Comparison of ENCODE assay signal across 20 cellular contexts in genomic region chr7:151790826-151791379, GRCh38.
A peak's percentile ranks its signal among the peaks of the same experiment; 100 is the strongest.
DNase-seq lines count a peak whose midpoint lies in the region; ATAC-seq and TF ChIP-seq lines count a peak whose summit lies in the region.
"Had no signal": no experiment of that assay in that cellular context is flagged by ENCODE, and none has a peak within 500 bp of the region (broad histone marks: within the 10 kb centered on the region; RNA-seq: fewer than 3 reads in every experiment).

No MANE protein-coding gene starts in this region.

- H3K36me3 ChIP-seq in endodermal cell (ENCODE audit: control insufficient read depth, insufficient read depth, low read length) (no peaks in the 10 kb centered on the region), neuronal stem cell (replicated peaks in 1 of 2; ENCODE audit: control insufficient read depth in 2 of 2, insufficient read depth in 2 of 2, low read length in 2 of 2) (no peaks in the 10 kb centered on the region)
- H3K36me3 ChIP-seq: BE2C, HAP-1 had no signal

- no peak overlapping the region for H3K4me3 ChIP-seq in endodermal cell (ENCODE audit: low read length)
- no peak overlapping the region for H3K4me3 ChIP-seq in neuronal stem cell (ENCODE audit: low read length in 2 of 2)
- H3K4me3 ChIP-seq: HAP-1, K562 had no signal

- no peak overlapping the region for H3K4me3 Mint-ChIP-seq in endodermal cell
- H3K4me3 Mint-ChIP-seq: CD4-positive, alpha-beta memory T cell had no signal

- H3K18ac ChIP-seq in neuronal stem cell (ENCODE audit: low read length) = peak overlapping the region; percentile 77

- H3K27ac Mint-ChIP-seq in endodermal cell = no peak overlapping the region

- H3K14ac ChIP-seq in neuronal stem cell (ENCODE audit: low read length) = no peak overlapping the region

- H3K27me3 ChIP-seq in endodermal cell (ENCODE audit: control insufficient read depth, insufficient read depth, low read length, poor library complexity, severe bottlenecking) (no peaks in the 10 kb centered on the region), neuronal stem cell (ENCODE audit: control insufficient read depth in 3 of 3, insufficient read depth in 3 of 3, low read depth in 1 of 3, low read length in 3 of 3) (peaks cover 0 to 13% (median 3%) of the 10 kb centered on the region in 3 experiments)
- H3K27me3 ChIP-seq: BE2C had no signal

- H3K9me3 Mint-ChIP-seq in endodermal cell = peaks cover 13% of the 10 kb centered on the region
- H3K9me3 Mint-ChIP-seq: CD4-positive, alpha-beta memory T cell had no signal

- no peak overlapping the region for H4K8ac ChIP-seq in neuronal stem cell (ENCODE audit: low read depth, low read length)

- no peak overlapping the region for H4K91ac ChIP-seq in neuronal stem cell (ENCODE audit: low read depth, low read length, poor library complexity)

- no peak for ATAC-seq in Right ventricle myocardium superior (ENCODE audit: poor library complexity)
- ATAC-seq in left cardiac atrium = no peak
- ATAC-seq in HG02938 (IDR thresholded peaks at IDR 0.05; ENCODE audit: unreplicated experiment) = no peak
- ATAC-seq: K562, PC-3 had no signal

- DNase-seq in Right ventricle myocardium superior (peak; percentile 33), left cardiac atrium (no peak), endodermal cell (peak; percentile 64), neuronal stem cell (ENCODE audit: low spot score) (no peak), DMS114 treated with DMSO at 0.1 percent for 48 hours (lab: John Stamatoyannopoulos, UW; ENCODE audit: unreplicated experiment) (no peak), NCI-H446 (lab: John Stamatoyannopoulos, UW) (no peak), UCSD-AML1 (lab: John Stamatoyannopoulos, UW; ENCODE audit: unreplicated experiment) (no peak)
- DNase-seq: BE2C; CD4-positive, alpha-beta memory T cell; DMS79 treated with DMSO at 0.1 percent for 48 hours; NCI-H1105; NCI-H2081; NCI-H510A treated with DMSO at 0.1 percent for 48 hours; NCI-H82; PC-3; RPMI8226; SIG-M5 had no signal

- H3K36me3 Mint-ChIP-seq in endodermal cell (ENCODE audit: low read depth) = no peaks in the 10 kb centered on the region

- 91 to 93% methylated on average over 6 to 14 of the region's 14 CpGs for WGBS in endodermal cell (ENCODE audit: insufficient coverage in 1 of 2, insufficient read length in 1 of 2), 2 experiments
- no CpG with 5 or more reads among the region's 14 CpGs for WGBS in neuronal stem cell (ENCODE audit: extremely low coverage in 2 of 2, insufficient read length in 2 of 2, insufficient replicate concordance in 1 of 2), 2 donors

- no peak overlapping the region for H2BK12ac ChIP-seq in neuronal stem cell (ENCODE audit: low read length)

- TF ChIP-seq CTCF in endodermal cell (conservative IDR thresholded peaks at IDR 0.05) = no peak

- H3K27ac ChIP-seq in endodermal cell (ENCODE audit: low read depth, low read length) (no peak overlapping the region), neuronal stem cell (replicated peaks; ENCODE audit: low read length) (no peak overlapping the region)

- no peak overlapping the region for H2BK120ac ChIP-seq in neuronal stem cell (ENCODE audit: low read depth, low read length)

- H3K79me1 ChIP-seq in neuronal stem cell (ENCODE audit: low read depth, low read length) = no peaks in the 10 kb centered on the region

- no peak overlapping the region for H3K4ac ChIP-seq in neuronal stem cell (ENCODE audit: low read length)

- intact Hi-C loops in Right ventricle myocardium superior (cut with DNase I) = no loop called here
- intact Hi-C loops in left cardiac atrium (cut with DNase I) = no loop called here

- no peak overlapping the region for H2BK15ac ChIP-seq in neuronal stem cell (ENCODE audit: low read length)

- H2BK5ac ChIP-seq in neuronal stem cell (ENCODE audit: low read length) = peak overlapping the region; percentile 72

- H2AFZ ChIP-seq in neuronal stem cell (ENCODE audit: low read length) = peak overlapping the region; percentile 15

- H3K4me2 ChIP-seq in neuronal stem cell (ENCODE audit: insufficient read depth, low read length, poor library complexity, severe bottlenecking) = no peak overlapping the region

- H3K9ac ChIP-seq in endodermal cell (ENCODE audit: extremely low read depth, low read length, poor library complexity, severe bottlenecking) (no peak overlapping the region), neuronal stem cell (ENCODE audit: low read depth, low read length, poor library complexity) (no peak overlapping the region)

- H3K4me1 ChIP-seq in endodermal cell (ENCODE audit: control insufficient read depth, insufficient read depth, low read length) (peaks cover 9% of the 10 kb centered on the region), neuronal stem cell (ENCODE audit: control insufficient read depth in 2 of 2, insufficient read depth in 1 of 2, low read depth in 1 of 2, low read length in 2 of 2) (peaks cover 0 to 6% of the 10 kb centered on the region in 2 donors)
- H3K4me1 ChIP-seq: HAP-1 had no signal

- peaks cover 11% of the 10 kb centered on the region for H3K4me1 Mint-ChIP-seq in endodermal cell

- no peak overlapping the region for H2AK5ac ChIP-seq in neuronal stem cell (ENCODE audit: low read depth, low read length)

- no peak overlapping the region for H3K23ac ChIP-seq in neuronal stem cell (ENCODE audit: low read depth, low read length, poor library complexity)

- H3K9me3 ChIP-seq in endodermal cell (ENCODE audit: control insufficient read depth, low read length) = no peaks in the 10 kb centered on the region
- no peaks in the 10 kb centered on the region for H3K9me3 ChIP-seq in neuronal stem cell (replicated peaks in 1 of 2; ENCODE audit: control insufficient read depth in 2 of 2, insufficient read depth in 1 of 2, low read depth in 1 of 2, low read length in 2 of 2)
- H3K9me3 ChIP-seq: BE2C, HAP-1 had no signal

- no peaks in the 10 kb centered on the region for H3K27me3 Mint-ChIP-seq in endodermal cell (ENCODE audit: insufficient read depth)
- H3K27me3 Mint-ChIP-seq: CD4-positive, alpha-beta memory T cell had no signal

Comparison
In these comparisons a context has a peak if more than half of its experiments do, and no peak if none do; other contexts are left out.
1. DNase-seq: peak in Right ventricle myocardium superior (single experiment) and endodermal cell (single experiment); none in left cardiac atrium (single experiment), neuronal stem cell (single experiment), DMS114 treated with DMSO at 0.1 percent for 48 hours (single experiment), NCI-H446 (0 of 2) and UCSD-AML1 (single experiment).